ENCODE assay signal across 1 cellular context in the genomic region with DNA sequence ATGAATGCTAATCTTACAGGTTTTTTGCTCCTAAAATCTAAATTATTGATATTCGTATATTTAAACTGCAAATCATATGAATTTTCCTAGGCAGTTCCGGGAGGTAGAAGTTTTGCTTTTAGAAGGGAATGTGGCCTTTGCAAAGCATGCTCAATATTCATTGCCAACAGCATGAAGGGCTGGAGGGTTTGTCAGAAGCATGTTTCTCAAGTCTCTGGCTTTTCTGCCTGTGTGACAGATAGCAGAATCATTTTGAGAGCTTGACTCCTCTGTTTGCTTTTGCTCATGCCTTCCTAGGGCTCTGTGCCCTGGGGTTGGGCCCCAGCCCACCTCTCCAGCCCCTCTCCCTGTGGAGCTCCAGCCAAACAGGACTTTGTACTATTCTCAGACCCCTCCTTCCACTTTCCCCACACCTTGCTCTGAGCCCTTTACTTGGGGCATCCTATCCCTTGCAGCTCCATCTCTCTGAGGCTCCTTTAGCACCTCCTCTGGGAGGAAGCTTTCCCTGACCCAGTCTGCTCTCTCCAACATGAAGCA.
TF ChIP-seq lines count a peak whose summit lies in the region.

No MANE protein-coding gene starts in this region.

TF ChIP-seq in WTC11, 78 proteins besides CTCF, POLR2A, EP300 and RAD21 (continued from another document):
- TF ChIP-seq, protein P1, sequence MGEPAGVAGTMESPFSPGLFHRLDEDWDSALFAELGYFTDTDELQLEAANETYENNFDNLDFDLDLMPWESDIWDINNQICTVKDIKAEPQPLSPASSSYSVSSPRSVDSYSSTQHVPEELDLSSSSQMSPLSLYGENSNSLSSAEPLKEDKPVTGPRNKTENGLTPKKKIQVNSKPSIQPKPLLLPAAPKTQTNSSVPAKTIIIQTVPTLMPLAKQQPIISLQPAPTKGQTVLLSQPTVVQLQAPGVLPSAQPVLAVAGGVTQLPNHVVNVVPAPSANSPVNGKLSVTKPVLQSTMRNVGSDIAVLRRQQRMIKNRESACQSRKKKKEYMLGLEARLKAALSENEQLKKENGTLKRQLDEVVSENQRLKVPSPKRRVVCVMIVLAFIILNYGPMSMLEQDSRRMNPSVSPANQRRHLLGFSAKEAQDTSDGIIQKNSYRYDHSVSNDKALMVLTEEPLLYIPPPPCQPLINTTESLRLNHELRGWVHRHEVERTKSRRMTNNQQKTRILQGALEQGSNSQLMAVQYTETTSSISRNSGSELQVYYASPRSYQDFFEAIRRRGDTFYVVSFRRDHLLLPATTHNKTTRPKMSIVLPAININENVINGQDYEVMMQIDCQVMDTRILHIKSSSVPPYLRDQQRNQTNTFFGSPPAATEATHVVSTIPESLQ (CRISPR knock-in tag; IDR thresholded peaks at IDR 0.05), result no peak
- TF ChIP-seq, protein P2, sequence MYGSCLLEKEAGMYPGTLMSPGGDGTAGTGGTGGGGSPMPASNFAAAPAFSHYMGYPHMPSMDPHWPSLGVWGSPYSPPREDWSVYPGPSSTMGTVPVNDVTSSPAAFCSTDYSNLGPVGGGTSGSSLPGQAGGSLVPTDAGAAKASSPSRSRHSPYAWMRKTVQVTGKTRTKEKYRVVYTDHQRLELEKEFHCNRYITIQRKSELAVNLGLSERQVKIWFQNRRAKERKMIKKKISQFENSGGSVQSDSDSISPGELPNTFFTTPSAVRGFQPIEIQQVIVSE (CRISPR knock-in tag; IDR thresholded peaks at IDR 0.05; ENCODE audit: borderline replicate concordance), result no peak
- TF ChIP-seq ZNF232 (CRISPR knock-in tag; IDR thresholded peaks at IDR 0.05) (no peak), CREB1 (CRISPR knock-in tag; IDR thresholded peaks at IDR 0.05) (no peak), ZNF138 (CRISPR knock-in tag; conservative IDR thresholded peaks at IDR 0.05) (no peak), JUN (CRISPR knock-in tag; IDR thresholded peaks at IDR 0.05) (no peak), ATF1 (CRISPR knock-in tag; IDR thresholded peaks at IDR 0.05) (no peak), MXD4 (CRISPR knock-in tag; IDR thresholded peaks at IDR 0.05; ENCODE audit: borderline replicate concordance) (no peak), ZNF416 (CRISPR knock-in tag; IDR thresholded peaks at IDR 0.05) (no peak), NFATC4 (CRISPR knock-in tag; IDR thresholded peaks at IDR 0.05) (no peak), ZNF671 (CRISPR knock-in tag; IDR thresholded peaks at IDR 0.05) (no peak)
- TF ChIP-seq, protein P3, sequence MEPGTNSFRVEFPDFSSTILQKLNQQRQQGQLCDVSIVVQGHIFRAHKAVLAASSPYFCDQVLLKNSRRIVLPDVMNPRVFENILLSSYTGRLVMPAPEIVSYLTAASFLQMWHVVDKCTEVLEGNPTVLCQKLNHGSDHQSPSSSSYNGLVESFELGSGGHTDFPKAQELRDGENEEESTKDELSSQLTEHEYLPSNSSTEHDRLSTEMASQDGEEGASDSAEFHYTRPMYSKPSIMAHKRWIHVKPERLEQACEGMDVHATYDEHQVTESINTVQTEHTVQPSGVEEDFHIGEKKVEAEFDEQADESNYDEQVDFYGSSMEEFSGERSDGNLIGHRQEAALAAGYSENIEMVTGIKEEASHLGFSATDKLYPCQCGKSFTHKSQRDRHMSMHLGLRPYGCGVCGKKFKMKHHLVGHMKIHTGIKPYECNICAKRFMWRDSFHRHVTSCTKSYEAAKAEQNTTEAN (CRISPR knock-in tag; IDR thresholded peaks at IDR 0.05), result no peak
- TF ChIP-seq, protein P4, sequence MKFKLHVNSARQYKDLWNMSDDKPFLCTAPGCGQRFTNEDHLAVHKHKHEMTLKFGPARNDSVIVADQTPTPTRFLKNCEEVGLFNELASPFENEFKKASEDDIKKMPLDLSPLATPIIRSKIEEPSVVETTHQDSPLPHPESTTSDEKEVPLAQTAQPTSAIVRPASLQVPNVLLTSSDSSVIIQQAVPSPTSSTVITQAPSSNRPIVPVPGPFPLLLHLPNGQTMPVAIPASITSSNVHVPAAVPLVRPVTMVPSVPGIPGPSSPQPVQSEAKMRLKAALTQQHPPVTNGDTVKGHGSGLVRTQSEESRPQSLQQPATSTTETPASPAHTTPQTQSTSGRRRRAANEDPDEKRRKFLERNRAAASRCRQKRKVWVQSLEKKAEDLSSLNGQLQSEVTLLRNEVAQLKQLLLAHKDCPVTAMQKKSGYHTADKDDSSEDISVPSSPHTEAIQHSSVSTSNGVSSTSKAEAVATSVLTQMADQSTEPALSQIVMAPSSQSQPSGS (CRISPR knock-in tag; IDR thresholded peaks at IDR 0.05; ENCODE audit: borderline replicate concordance, low read depth), result no peak
- TF ChIP-seq, protein P5, sequence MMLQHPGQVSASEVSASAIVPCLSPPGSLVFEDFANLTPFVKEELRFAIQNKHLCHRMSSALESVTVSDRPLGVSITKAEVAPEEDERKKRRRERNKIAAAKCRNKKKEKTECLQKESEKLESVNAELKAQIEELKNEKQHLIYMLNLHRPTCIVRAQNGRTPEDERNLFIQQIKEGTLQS (CRISPR knock-in tag; conservative IDR thresholded peaks at IDR 0.05), result no peak
- TF ChIP-seq, protein P6, sequence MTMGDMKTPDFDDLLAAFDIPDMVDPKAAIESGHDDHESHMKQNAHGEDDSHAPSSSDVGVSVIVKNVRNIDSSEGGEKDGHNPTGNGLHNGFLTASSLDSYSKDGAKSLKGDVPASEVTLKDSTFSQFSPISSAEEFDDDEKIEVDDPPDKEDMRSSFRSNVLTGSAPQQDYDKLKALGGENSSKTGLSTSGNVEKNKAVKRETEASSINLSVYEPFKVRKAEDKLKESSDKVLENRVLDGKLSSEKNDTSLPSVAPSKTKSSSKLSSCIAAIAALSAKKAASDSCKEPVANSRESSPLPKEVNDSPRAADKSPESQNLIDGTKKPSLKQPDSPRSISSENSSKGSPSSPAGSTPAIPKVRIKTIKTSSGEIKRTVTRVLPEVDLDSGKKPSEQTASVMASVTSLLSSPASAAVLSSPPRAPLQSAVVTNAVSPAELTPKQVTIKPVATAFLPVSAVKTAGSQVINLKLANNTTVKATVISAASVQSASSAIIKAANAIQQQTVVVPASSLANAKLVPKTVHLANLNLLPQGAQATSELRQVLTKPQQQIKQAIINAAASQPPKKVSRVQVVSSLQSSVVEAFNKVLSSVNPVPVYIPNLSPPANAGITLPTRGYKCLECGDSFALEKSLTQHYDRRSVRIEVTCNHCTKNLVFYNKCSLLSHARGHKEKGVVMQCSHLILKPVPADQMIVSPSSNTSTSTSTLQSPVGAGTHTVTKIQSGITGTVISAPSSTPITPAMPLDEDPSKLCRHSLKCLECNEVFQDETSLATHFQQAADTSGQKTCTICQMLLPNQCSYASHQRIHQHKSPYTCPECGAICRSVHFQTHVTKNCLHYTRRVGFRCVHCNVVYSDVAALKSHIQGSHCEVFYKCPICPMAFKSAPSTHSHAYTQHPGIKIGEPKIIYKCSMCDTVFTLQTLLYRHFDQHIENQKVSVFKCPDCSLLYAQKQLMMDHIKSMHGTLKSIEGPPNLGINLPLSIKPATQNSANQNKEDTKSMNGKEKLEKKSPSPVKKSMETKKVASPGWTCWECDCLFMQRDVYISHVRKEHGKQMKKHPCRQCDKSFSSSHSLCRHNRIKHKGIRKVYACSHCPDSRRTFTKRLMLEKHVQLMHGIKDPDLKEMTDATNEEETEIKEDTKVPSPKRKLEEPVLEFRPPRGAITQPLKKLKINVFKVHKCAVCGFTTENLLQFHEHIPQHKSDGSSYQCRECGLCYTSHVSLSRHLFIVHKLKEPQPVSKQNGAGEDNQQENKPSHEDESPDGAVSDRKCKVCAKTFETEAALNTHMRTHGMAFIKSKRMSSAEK (CRISPR knock-in tag; IDR thresholded peaks at IDR 0.05; ENCODE audit: borderline replicate concordance), result no peak
